Comparison of ENCODE assay signal across 8 cellular contexts in the genomic region with DNA sequence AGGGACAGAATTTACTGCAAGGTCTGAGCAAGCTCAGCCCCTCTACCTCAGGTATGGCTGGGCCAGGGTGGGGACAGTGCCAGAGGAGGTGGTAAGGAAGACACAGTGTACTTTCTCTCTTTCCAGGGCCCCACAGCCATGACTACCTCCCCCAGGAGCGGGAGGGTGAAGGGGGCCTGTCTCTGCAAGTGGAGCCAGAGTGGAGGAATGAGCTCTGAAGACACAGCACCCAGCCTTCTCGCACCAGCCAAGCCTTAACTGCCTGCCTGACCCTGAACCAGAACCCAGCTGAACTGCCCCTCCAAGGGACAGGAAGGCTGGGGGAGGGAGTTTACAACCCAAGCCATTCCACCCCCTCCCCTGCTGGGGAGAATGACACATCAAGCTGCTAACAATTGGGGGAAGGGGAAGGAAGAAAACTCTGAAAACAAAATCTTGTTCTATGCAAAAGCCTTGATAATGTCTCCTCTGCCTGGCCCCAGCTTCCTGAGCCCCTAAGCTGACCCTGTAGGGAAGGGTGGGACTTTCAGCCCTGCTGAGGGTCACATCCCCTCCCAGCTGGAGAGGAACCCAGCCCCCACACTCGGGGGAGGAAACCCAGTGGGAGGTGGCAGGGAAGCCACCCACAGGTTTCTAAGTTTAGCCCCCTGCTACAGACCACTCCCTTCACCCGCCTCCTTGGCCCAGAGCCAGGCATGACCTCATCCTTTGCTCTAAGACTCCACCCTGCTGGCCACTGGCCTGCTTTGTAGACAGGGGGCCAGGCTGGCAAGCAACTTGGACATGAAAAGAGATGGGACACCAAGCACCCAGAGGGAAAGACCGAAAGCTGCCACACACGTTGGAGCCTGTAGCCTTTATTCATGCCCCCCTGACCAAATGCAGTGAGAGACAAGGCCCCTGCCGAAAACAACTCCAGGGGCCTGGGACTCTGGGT. TPM values are rescaled to one million over a fixed set of nuclear protein-coding genes. Genes with fewer than 3 reads are reported as not detected.
DNase-seq lines count a peak whose midpoint lies in the region; ATAC-seq and TF ChIP-seq lines count a peak whose summit lies in the region.

No MANE protein-coding gene starts in this region.

- H3K27ac ChIP-seq in WERI-Rb-1 = peak overlapping the region; percentile 67

- H3K9me3 ChIP-seq in WERI-Rb-1 (ENCODE audit: severe bottlenecking) = no peaks in the 10 kb centered on the region

- peak; percentile 41 for ATAC-seq in HG02798 (IDR thresholded peaks at IDR 0.05; ENCODE audit: poor library complexity, unreplicated experiment)
- ATAC-seq in HG02870 (IDR thresholded peaks at IDR 0.05; ENCODE audit: unreplicated experiment) = no peak

- DNase-seq in GM03348 (ENCODE audit: low spot score) (peak; percentile 89), NCI-H2171 (lab: John Stamatoyannopoulos, UW) (peak; percentile 28), WERI-Rb-1 (peak; percentile 93), cerebellar cortex (ENCODE audit: low spot score) (peak; percentile 77), kidney epithelial cell (ENCODE audit: low read depth) (peak; percentile 84)
- DNase-seq in stimulated activated CD4-positive, alpha-beta T cell treated with anti-CD3 and anti-CD28 coated beads, Interleukin-12 subunit alpha, Interleukin-12 subunit beta, amount 100 ng/mL, for 48 hours (ENCODE audit: low read depth in 2 of 3, low spot score in 1 of 3) = peak; percentile 46 to 67 (median 54)

- H3K27me3 ChIP-seq in WERI-Rb-1 (ENCODE audit: insufficient read depth, low read depth, severe bottlenecking) (no peaks in the 10 kb centered on the region), kidney epithelial cell (ENCODE audit: control insufficient read depth, insufficient read depth, low read length) (no peaks in the 10 kb centered on the region)

- H3K4me3 ChIP-seq in WERI-Rb-1 (ENCODE audit: low read depth, low read length) (no peak overlapping the region), kidney epithelial cell (ENCODE audit: low read depth, low read length) (no peak overlapping the region)

- TF ChIP-seq CTCF in WERI-Rb-1 (IDR thresholded peaks at IDR 0.05; ENCODE audit: low read depth, low read length) (no peak), kidney epithelial cell (IDR thresholded peaks at IDR 0.05; ENCODE audit: insufficient read depth, low read length, poor library complexity, severe bottlenecking) (peak; percentile 10)

- peaks cover 56% of the 10 kb centered on the region for H3K36me3 ChIP-seq in WERI-Rb-1
- H3K36me3 ChIP-seq in kidney epithelial cell (ENCODE audit: control insufficient read depth, insufficient read depth, low read length) = peaks cover 4% of the 10 kb centered on the region

RNA-seq across cellular contexts. Expression of gene RHOC, which starts 6.4 kb away (rescaled TPM):
- total RNA-seq in kidney epithelial cell = 634 and 639 TPM in 2 replicates

RNA-seq across cellular contexts. Expression of gene PPM1J, which starts 14.6 kb away (rescaled TPM):
- total RNA-seq in kidney epithelial cell = 2.1 and 2.3 TPM in 2 replicates

RNA-seq across cellular contexts. Expression of gene MOV10, which starts 26.1 kb away (rescaled TPM):
- total RNA-seq in kidney epithelial cell = 46.7 and 57.0 TPM in 2 replicates

Comparison
In these comparisons a context has a peak if more than half of its experiments do, and no peak if none do; other contexts are left out.
1. DNase-seq: peak in every context shown above with its lines; median percentile 93 in WERI-Rb-1; 89 in GM03348; 84 in kidney epithelial cell; 77 in cerebellar cortex; 54 in stimulated activated CD4-positive, alpha-beta T cell treated with anti-CD3 and anti-CD28 coated beads, Interleukin-12 subunit alpha, Interleukin-12 subunit beta, amount 100 ng/mL, for 48 hours; 28 in NCI-H2171.